23 cellular contexts compared by ENCODE assay signal in the genomic region with DNA sequence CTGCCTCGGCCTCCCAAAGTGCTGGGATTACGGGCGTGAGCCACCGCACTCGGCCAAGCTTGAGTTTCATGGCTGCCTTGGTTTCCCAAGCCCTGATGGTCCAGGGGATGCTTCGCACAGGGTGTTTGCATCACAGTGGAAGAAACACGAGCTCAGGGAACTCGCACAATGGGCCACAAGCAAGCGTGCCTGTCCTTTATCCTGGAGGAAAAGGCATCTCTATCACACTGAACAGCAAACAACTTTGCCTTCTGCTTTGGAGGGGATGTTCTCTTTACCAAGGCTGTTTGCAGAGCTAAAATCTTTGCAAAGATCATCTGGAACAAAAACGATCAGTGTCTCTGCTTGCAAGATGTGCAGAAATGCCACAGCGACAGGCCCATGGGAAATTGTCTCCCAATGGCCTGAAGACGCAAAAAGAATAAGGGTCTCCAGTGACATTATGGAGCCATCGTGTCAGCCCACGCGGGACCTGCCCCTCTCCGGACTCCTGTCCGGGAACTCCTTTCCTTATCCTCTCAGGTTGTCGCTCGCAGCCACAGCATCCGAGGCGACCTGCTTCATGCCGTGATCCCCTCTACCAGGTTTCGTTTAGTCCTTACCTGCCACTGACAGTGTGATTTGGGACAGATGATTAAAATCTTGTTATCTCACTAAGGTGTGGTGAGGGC. TPM values are rescaled to one million over a fixed set of nuclear protein-coding genes. Genes with fewer than 3 reads are reported as not detected.
"Had no signal": no experiment of that assay in that cellular context is flagged by ENCODE, and none has a peak within 500 bp of the region (broad histone marks: within the 10 kb centered on the region; RNA-seq: fewer than 3 reads in every experiment).

No MANE protein-coding gene starts in this region.

- H3K27me3 ChIP-seq: hepatocyte, thyroid gland had no signal

- H3K9ac ChIP-seq: parathyroid adenoma had no signal

- H3K4me3 Mint-ChIP-seq: activated naive CD8-positive, alpha-beta T cell treated with anti-CD3 and anti-CD28 coated beads, Interleukin-2, amount 50 U/mL, for 24 hours; brain; memory B cell; nephron progenitor cell; stimulated activated naive CD8-positive, alpha-beta T cell treated with anti-CD3 and anti-CD28 coated beads, Interleukin-15, Interleukin-2, amounts not matched to agents 100 ng/mL and 50 ng/mL, for 24 hours had no signal

- H3K9me3 Mint-ChIP-seq: memory B cell had no signal

- ATAC-seq: esophagus mucosa had no signal

- H3K9me3 ChIP-seq: thyroid gland had no signal

- H3K4me3 ChIP-seq: hepatocyte, thyroid gland had no signal

- H3K4me1 Mint-ChIP-seq: nephron progenitor cell had no signal

- H3K4me1 ChIP-seq: parathyroid adenoma, thyroid gland had no signal

- H3K27ac Mint-ChIP-seq: activated naive CD8-positive, alpha-beta T cell treated with anti-CD3 and anti-CD28 coated beads, Interleukin-2, amount 50 U/mL, for 24 hours; memory B cell; nephron progenitor cell; stimulated activated naive CD8-positive, alpha-beta T cell treated with anti-CD3 and anti-CD28 coated beads, Interleukin-15, Interleukin-2, amounts not matched to agents 100 ng/mL and 50 ng/mL, for 24 hours had no signal

- H3K36me3 ChIP-seq: thyroid gland, WERI-Rb-1 had no signal

- H3K27ac ChIP-seq: hepatocyte, parathyroid adenoma, thyroid gland, WERI-Rb-1 had no signal

- DNase-seq: activated CD4-positive, alpha-beta T cell treated with anti-CD3 and anti-CD28 coated beads for 1 hour; activated effector memory CD4-positive, alpha-beta T cell treated with anti-CD3 and anti-CD28 coated beads, Interleukin-2, amount 50 U/mL, for 16 hours; activated naive CD4-positive, alpha-beta T cell treated with anti-CD3 and anti-CD28 coated beads, Interleukin-2, amount 50 U/mL, for 16 hours; activated naive CD8-positive, alpha-beta T cell treated with anti-CD3 and anti-CD28 coated beads, Interleukin-2, amount 50 U/mL, for 24 hours; activated T-cell treated with anti-CD3 and anti-CD28 coated beads for 4 hours; caudate nucleus; dermis blood vessel endothelial cell; effector memory CD4-positive, alpha-beta T cell; foreskin melanocyte; kidney glomerular epithelial cell; nephron progenitor cell; stimulated activated CD4-positive, alpha-beta T cell treated with anti-CD3 and anti-CD28 coated beads, Interleukin-12 subunit alpha, Interleukin-12 subunit beta, amount 100 ng/mL, for 4 hours; stimulated activated CD4-positive, alpha-beta T cell treated with anti-CD3 and anti-CD28 coated beads, Interleukin-4, amount 100 ng/mL, for 4 hours; substantia nigra; thyroid gland; WERI-Rb-1 had no signal

- H3K36me3 Mint-ChIP-seq: brain had no signal

RNA-seq across cellular contexts. Expression of gene CBFA2T3, which starts 44.1 kb away (rescaled TPM):
- total RNA-seq: dermis blood vessel endothelial cell, endothelial cell of umbilical vein had no signal
- polyA plus RNA-seq: endothelial cell of umbilical vein had no signal
